In the genomic region with DNA sequence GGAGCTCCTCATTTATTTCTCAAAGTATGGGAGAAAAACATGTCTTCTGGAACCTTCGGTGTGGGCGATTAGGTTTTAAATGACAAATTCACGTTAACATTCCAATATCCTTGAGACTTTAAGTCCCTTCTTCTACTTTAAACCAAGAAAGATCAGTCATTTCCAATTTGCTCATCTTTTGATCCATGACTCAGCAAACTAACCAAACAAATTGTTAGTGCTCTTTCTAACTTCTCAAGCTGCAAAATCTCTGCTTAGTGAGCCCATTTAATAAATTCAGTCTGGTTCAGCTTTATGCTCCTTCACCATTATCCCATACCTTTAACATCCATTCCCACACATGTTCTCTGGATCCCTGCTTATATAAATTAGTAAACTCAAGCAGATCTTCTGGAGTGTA, we compare ENCODE assay signal across 36 cellular contexts. TPM values are rescaled to one million over a fixed set of nuclear protein-coding genes. Genes with fewer than 3 reads are reported as not detected.
"Had no signal": no experiment of that assay in that cellular context is flagged by ENCODE, and none has a peak within 500 bp of the region (broad histone marks: within the 10 kb centered on the region; RNA-seq: fewer than 3 reads in every experiment).

No MANE protein-coding gene starts in this region.

- H3K4me3 ChIP-seq: MG63 had no signal

- DNase-seq: Kasumi-1, MG63, MM.1S, MV-4-11, NCI-H1048, NCI-H1092, NCI-H1092 treated with DMSO at 0.1 percent for 48 hours, NCI-H1105, NCI-H1105 treated with DMSO at 0.1 percent for 48 hours, NCI-H1417, NCI-H1417 treated with DMSO at 0.1 percent for 48 hours, NCI-H1436, NCI-H1436 treated with DMSO at 0.1 percent for 48 hours, NCI-H146, NCI-H1694, NCI-H1694 treated with DMSO at 0.1 percent for 48 hours, NCI-H187, NCI-H187 treated with DMSO at 0.1 percent for 48 hours, NCI-H1930, NCI-H2029, NCI-H2029 treated with DMSO at 0.1 percent for 48 hours, NCI-H2081, NCI-H2081 treated with DMSO at 0.1 percent for 48 hours, NCI-H2107, NCI-H2171, NCI-H2171 treated with DMSO at 0.1 percent for 48 hours, NCI-H2227 treated with DMSO at 0.1 percent for 48 hours, NCI-H226, NCI-H345, NCI-H446, NCI-H446 treated with DMSO at 0.1 percent for 48 hours, NCI-H510A, NCI-H510A treated with DMSO at 0.1 percent for 48 hours, NCI-H524, NCI-H524 treated with DMSO at 0.1 percent for 48 hours had no signal

- H3K27me3 ChIP-seq: MG63 had no signal

- H3K36me3 ChIP-seq: MG63 had no signal

RNA-seq across cellular contexts. Expression of gene CCDC180, which starts 5.5 kb away (rescaled TPM):
- total RNA-seq: LHCN-M2 had no signal
